Comparison of ENCODE assay signal across 16 cellular contexts in the genomic region with DNA sequence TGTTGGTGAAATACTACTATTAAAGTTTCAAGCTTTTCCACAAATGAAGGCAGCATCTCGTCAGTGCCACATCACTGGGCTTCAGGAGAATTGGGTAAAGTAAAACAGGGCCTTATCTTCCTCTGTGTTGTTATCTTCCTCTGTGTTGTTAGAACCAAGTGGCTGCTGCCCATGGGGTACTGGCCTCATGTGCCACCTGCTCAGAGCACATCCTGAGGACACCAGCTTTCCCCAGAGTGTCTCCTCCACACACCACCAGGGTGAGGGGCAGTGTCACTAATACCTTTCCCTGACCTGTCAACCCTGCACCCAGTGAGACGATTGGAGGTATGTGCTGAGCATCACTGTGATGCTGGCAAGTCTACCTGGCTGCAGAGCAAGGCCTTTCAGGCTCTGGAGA.
"Had no signal": no experiment of that assay in that cellular context is flagged by ENCODE, and none has a peak within 500 bp of the region (broad histone marks: within the 10 kb centered on the region; RNA-seq: fewer than 3 reads in every experiment).

No MANE protein-coding gene starts in this region.

- H3K9me3 ChIP-seq: esophagus squamous epithelium, neutrophil, tibial artery had no signal

- H3K4me3 ChIP-seq: cardiac muscle cell, esophagus squamous epithelium, tibial artery had no signal

- H3K27ac ChIP-seq: cardiac muscle cell, neutrophil, tibial artery had no signal

- H3K27me3 ChIP-seq: cardiac muscle cell, esophagus squamous epithelium, neutrophil, tibial artery had no signal

- H3K36me3 Mint-ChIP-seq: activated naive CD8-positive, alpha-beta T cell treated with anti-CD3 and anti-CD28 coated beads, Interleukin-2, amount 10 ng/mL, durations not matched to agents 7 days and 5 days; naive thymus-derived CD8-positive, alpha-beta T cell; T-cell had no signal

- H3K36me3 ChIP-seq: neutrophil had no signal

- ATAC-seq: left colon; naive thymus-derived CD8-positive, alpha-beta T cell; T-cell had no signal

- H3K27ac Mint-ChIP-seq: activated naive CD8-positive, alpha-beta T cell treated with anti-CD3 and anti-CD28 coated beads, Interleukin-2, amount 10 ng/mL, durations not matched to agents 7 days and 5 days; activated T-helper 1 cell treated with anti-CD3 and anti-CD28 coated beads, Interleukin-12 subunit alpha, Interleukin-12 subunit beta, Interleukin-2, Interleukin-4 antibody, amounts not matched to agents 30 ng/mL and 10 ng/mL and 1 ng/mL, durations not matched to agents 14 hours and 24 hours and 36 hours; naive thymus-derived CD8-positive, alpha-beta T cell; T-cell had no signal

- DNase-seq: activated CD4-positive, CD25-positive, alpha-beta regulatory T cell treated with anti-CD3 and anti-CD28 coated beads, Interleukin-2, amount 50 U/mL, for 72 hours; activated naive CD8-positive, alpha-beta T cell treated with anti-CD3 and anti-CD28 coated beads, Interleukin-2, amount 10 ng/mL, durations not matched to agents 7 days and 5 days; anterior cingulate cortex; esophagus squamous epithelium; foreskin melanocyte; head of caudate nucleus; left colon; naive thymus-derived CD8-positive, alpha-beta T cell; stimulated activated CD4-positive, alpha-beta T cell treated with anti-CD3 and anti-CD28 coated beads, Interleukin-2, amount 100 ng/mL, for 48 hours; stimulated activated naive CD4-positive, alpha-beta T cell; T-cell; T1000; tibial artery had no signal
